23 cellular contexts compared by ENCODE assay signal in the genomic region with DNA sequence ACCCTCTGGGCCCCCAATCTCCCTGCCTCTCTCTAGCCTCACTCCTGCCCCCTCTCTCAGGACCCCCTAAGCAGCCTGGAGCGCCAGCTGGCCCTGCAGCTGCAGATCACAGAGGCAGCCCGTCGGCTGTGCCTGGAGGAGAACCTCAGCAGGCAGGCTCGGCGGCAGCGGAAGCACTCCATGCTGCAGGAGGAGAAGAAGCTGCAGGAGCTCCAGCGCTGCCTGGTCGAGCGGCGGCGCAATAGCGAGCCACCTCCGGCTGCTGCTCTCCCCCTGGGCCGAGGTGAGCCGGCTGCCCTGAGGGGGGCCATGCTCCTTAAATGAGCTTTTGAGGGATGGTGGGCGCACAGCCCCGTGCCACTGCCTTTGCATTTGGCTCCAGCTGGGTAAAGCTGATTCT. TPM values are rescaled to one million over a fixed set of nuclear protein-coding genes. Genes with fewer than 3 reads are reported as not detected.
DNase-seq lines count a peak whose midpoint lies in the region; ATAC-seq, FAIRE-seq and TF ChIP-seq lines count a peak whose summit lies in the region.
"Had no signal": no experiment of that assay in that cellular context is flagged by ENCODE, and none has a peak within 500 bp of the region (broad histone marks: within the 10 kb centered on the region; RNA-seq: fewer than 3 reads in every experiment).

No MANE protein-coding gene starts in this region.

- no peak for TF ChIP-seq RAD21 in K562 (CRISPR knock-in tag; conservative IDR thresholded peaks at IDR 0.05 in 1 of 2, IDR thresholded peaks at IDR 0.05 in 1 of 2)

- H3K4me3 ChIP-seq in K562 = no peak overlapping the region

- no peak overlapping the region for H3K27ac ChIP-seq in K562 (ENCODE audit: extremely low read depth, low read depth, low read length)
- H3K27ac ChIP-seq: 22Rv1, C4-2B had no signal

- under 1% methylated on average over 17 of the region's 17 CpGs for WGBS in K562 (ENCODE audit: insufficient coverage, low coverage, missing lambda C conversion rate)

- H3K9ac ChIP-seq in K562 (ENCODE audit: insufficient read depth in 1 of 2, low read depth in 2 of 2, low read length in 2 of 2) = peak overlapping the region in 1 of 2 experiments; percentile 29; a peak in 1 of 4 replicates

- intact Hi-C loops in K562 (cut with micrococcal nuclease) = no loop called here
- intact Hi-C loops in posterior vena cava (cut with DNase I) = no loop called here

- H3K36me3 ChIP-seq in K562 (ENCODE audit: control insufficient read depth, insufficient read depth, low read length) = no peaks in the 10 kb centered on the region

- DNase-seq in NCI-H1092 treated with DMSO at 0.1 percent for 48 hours (lab: John Stamatoyannopoulos, UW) (peak; percentile 49), NCI-H1092 (lab: John Stamatoyannopoulos, UW) (no peak), NCI-H510A (lab: John Stamatoyannopoulos, UW) (peak; percentile 15), K562 (ENCODE audit: extremely low read depth in 1 of 4, low spot score in 3 of 4) (peak in 1 of 4 experiments; percentile 14), posterior vena cava (ENCODE audit: low spot score) (peak; percentile 59), UCSD-AML1 (lab: John Stamatoyannopoulos, UW; ENCODE audit: unreplicated experiment) (no peak), NCI-H1694 treated with DMSO at 0.1 percent for 48 hours (lab: John Stamatoyannopoulos, UW) (no peak)
- DNase-seq in activated CD8-positive, alpha-beta memory T cell treated with anti-CD3 and anti-CD28 coated beads, Interleukin-2, amount 50 U/mL, for 48 hours = no peak
- DNase-seq: CD8-positive, alpha-beta memory T cell; EL; GF-D8; MM.1S; NCI-H1048; NCI-H1436 treated with DMSO at 0.1 percent for 48 hours; NCI-H2081; NCI-H446 had no signal

- POLR2A ChIA-PET in K562 (lab: Yijun Ruan, JAX) = interaction anchor here (0.6 to 1.5 kb wide), 4 partner anchors 16 to 420 kb away, joined by 3 to 7 read pairs (median 3); no protein-coding TSS in a partner anchor

- FAIRE-seq in K562 (lab: Jason Lieb, UNC) = no peak
- FAIRE-seq: GM19239 had no signal

- H3K4me2 ChIP-seq in K562 (ENCODE audit: insufficient read depth, low read length) = no peak overlapping the region

- peak; percentile 42; the same call in 2 of the 3 replicates for ATAC-seq in K562
- ATAC-seq: Panc1 had no signal

- H3K4me1 ChIP-seq in K562 (replicated peaks in 1 of 2; ENCODE audit: control insufficient read depth in 2 of 2, insufficient read depth in 2 of 2, low read length in 2 of 2) = peaks cover 0 to 16% of the 10 kb centered on the region in 2 experiments; a peak in 1 of 5 replicates

- no peaks in the 10 kb centered on the region for H3K9me1 ChIP-seq in K562 (ENCODE audit: control insufficient read depth, insufficient read depth, low read length)

- H3K9me3 ChIP-seq in K562 (replicated peaks; ENCODE audit: control insufficient read depth, insufficient read depth, low read depth, low read length) = no peaks in the 10 kb centered on the region

- TF ChIP-seq CTCF in K562 (IDR thresholded peaks at IDR 0.05 in 2 of 3, conservative IDR thresholded peaks at IDR 0.05 in 1 of 3; ENCODE audit: insufficient read depth in 2 of 3, low read depth in 1 of 3, low read length in 3 of 3) = 0 out of 6 replicates have a peak, but pooled peaks of 1 of the 3 experiments have one; percentile 17

- H3K27me3 ChIP-seq in K562 (ENCODE audit: control insufficient read depth in 2 of 2, insufficient read depth in 2 of 2, low read length in 2 of 2) = peaks cover 47 to 83% of the 10 kb centered on the region in 2 experiments

- H2AFZ ChIP-seq in K562 (ENCODE audit: low read depth, low read length) = no peak overlapping the region

- TF ChIP-seq EP300 in K562 (IDR thresholded peaks at IDR 0.05; ENCODE audit: low read length) = no peak

- H4K20me1 ChIP-seq in K562 (replicated peaks; ENCODE audit: control insufficient read depth, insufficient read depth, low read length) = peaks cover 17% of the 10 kb centered on the region

- TF ChIP-seq POLR2A in K562 (conservative IDR thresholded peaks at IDR 0.05) = no peak

- in situ Hi-C loops in K562 (cut with MboI) = no loop called here

- CTCF ChIA-PET in K562 (lab: Yijun Ruan, JAX; ENCODE audit: low intra/inter-chr PET ratio) = no interaction called here

- BruUV-seq in K562 (replicated peaks; lab: Mats Ljungman, UMichigan) = no TSS peak

- H3K79me2 ChIP-seq in K562 (ENCODE audit: control insufficient read depth, insufficient read depth, low read length) = no peaks in the 10 kb centered on the region

TF ChIP-seq in K562, 482 proteins besides CTCF, POLR2A, EP300 and RAD21 (continues in another document):
- TF ChIP-seq JUN (IDR thresholded peaks at IDR 0.05; ENCODE audit: borderline replicate concordance, low read depth, low read length) = no peak
- no peak for TF ChIP-seq JUN (CRISPR knock-in tag; IDR thresholded peaks at IDR 0.05; ENCODE audit: borderline replicate concordance)
- no peak for TF ChIP-seq POU5F1 (IDR thresholded peaks at IDR 0.05; ENCODE audit: borderline replicate concordance, low read depth, low read length, partially characterized antibody)
- no peak for TF ChIP-seq ZBTB5 (IDR thresholded peaks at IDR 0.05)
- no peak for TF ChIP-seq MYC (IDR thresholded peaks at IDR 0.05; ENCODE audit: low read depth, low read length)
- no peak for TF ChIP-seq MYC (CRISPR knock-in tag; IDR thresholded peaks at IDR 0.05; ENCODE audit: borderline replicate concordance, low read depth)
- TF ChIP-seq XRCC5 (IDR thresholded peaks at IDR 0.05; ENCODE audit: low read depth, low read length) = no peak
- TF ChIP-seq SP2 (IDR thresholded peaks at IDR 0.05; ENCODE audit: extremely low read depth, low read depth, low read length, poor library complexity, severe bottlenecking) = no peak

RNA-seq across cellular contexts. Expression of gene INAVA, which starts 6.2 kb away (rescaled TPM):
- total RNA-seq in K562 (2011; cell fraction: chromatin; rRNA removed; ENCODE audit: low replicate concordance) = not detected in 2 replicates
- total RNA-seq in K562 (2011; cell fraction: nucleolus; rRNA removed) = not detected in 2 replicates
- not detected in 2 replicates for total RNA-seq in K562 (2011; cell fraction: nucleoplasm; rRNA removed)
- total RNA-seq in K562 (2014; rRNA removed) = not detected in 2 replicates
- not detected in 2 replicates for total RNA-seq in K562 (2014; rRNA removed; fragmentation: Illumina TruSeq; extraction: Trizol)
- not detected in 2 replicates for total RNA-seq in K562 (2015; rRNA removed; fragmentation: Illumina TruSeq; extraction: Trizol)
- 0.09 TPM in 1 of 2 replicates, not detected in the other for total RNA-seq in K562 (2021)
- not detected in 2 replicates for polyA plus RNA-seq in K562 (2011; rRNA removed)
- not detected in 2 replicates for polyA plus RNA-seq in K562 (2011; cell fraction: cytosol; rRNA removed)
- polyA plus RNA-seq in K562 (2011; cell fraction: nucleus; rRNA removed) = not detected in 2 replicates
- not detected in 2 replicates for polyA plus RNA-seq in K562 (2012)
- not detected in 2 replicates for polyA plus RNA-seq in K562 (2014; fragmentation: Illumina TruSeq; extraction: Trizol)
- not detected for polyA plus RNA-seq in K562 (2014; fragmentation: Nextera tagmentation; extraction: Ambion mirVana)
- polyA plus RNA-seq in K562 (2014; rRNA removed) = not detected in 2 replicates
- polyA minus RNA-seq in K562 (2011; rRNA and poly(A)+ RNA removed) = not detected in 2 replicates
- polyA minus RNA-seq in K562 (2011; cell fraction: cytosol; rRNA and poly(A)+ RNA removed) = not detected in 2 replicates
- not detected in 2 replicates for polyA minus RNA-seq in K562 (2011; cell fraction: nucleus; rRNA and poly(A)+ RNA removed)
- under 1 TPM; 0.29 to 0.51 TPM for total RNA-seq in posterior vena cava

RNA-seq across cellular contexts. Expression of gene GPR25, which starts 28.1 kb away (rescaled TPM):
- total RNA-seq in K562 (2011; cell fraction: chromatin; rRNA removed; ENCODE audit: low replicate concordance) = not detected in 2 replicates
- not detected in 2 replicates for total RNA-seq in K562 (2011; cell fraction: nucleolus; rRNA removed)
- total RNA-seq in K562 (2011; cell fraction: nucleoplasm; rRNA removed) = not detected in 2 replicates
- total RNA-seq in K562 (2014; rRNA removed) (not detected in 2 replicates), K562 (2014; rRNA removed; fragmentation: Illumina TruSeq; extraction: Trizol) (not detected in 2 replicates), K562 (2015; rRNA removed; fragmentation: Illumina TruSeq; extraction: Trizol) (not detected in 2 replicates), K562 (2021) (not detected in 2 replicates), posterior vena cava (not detected)
- polyA plus RNA-seq in K562 (2011; rRNA removed) (not detected in 2 replicates), K562 (2014; fragmentation: Illumina TruSeq; extraction: Trizol) (not detected in 2 replicates), K562 (2014; fragmentation: Nextera tagmentation; extraction: Ambion mirVana) (not detected), K562 (2014; rRNA removed) (not detected in 2 replicates)
- not detected in 2 replicates for polyA plus RNA-seq in K562 (2011; cell fraction: cytosol; rRNA removed)
- polyA plus RNA-seq in K562 (2011; cell fraction: nucleus; rRNA removed) = not detected in 2 replicates
- polyA plus RNA-seq in K562 (2012) = not detected in 2 replicates
- polyA minus RNA-seq in K562 (2011; rRNA and poly(A)+ RNA removed) = not detected in 2 replicates
- not detected in 2 replicates for polyA minus RNA-seq in K562 (2011; cell fraction: cytosol; rRNA and poly(A)+ RNA removed)
- not detected in 2 replicates for polyA minus RNA-seq in K562 (2011; cell fraction: nucleus; rRNA and poly(A)+ RNA removed)
- total RNA-seq: H4, LHCN-M2 had no signal
- polyA plus RNA-seq: AG04450 had no signal

Comparison
In these comparisons a context has a peak if more than half of its experiments do, and no peak if none do; other contexts are left out.
1. DNase-seq: peak in NCI-H1092 treated with DMSO at 0.1 percent for 48 hours (single experiment), NCI-H510A (single experiment) and posterior vena cava (single experiment); none in NCI-H1092 (single experiment), UCSD-AML1 (single experiment), activated CD8-positive, alpha-beta memory T cell treated with anti-CD3 and anti-CD28 coated beads, Interleukin-2, amount 50 U/mL, for 48 hours (single experiment) and NCI-H1694 treated with DMSO at 0.1 percent for 48 hours (single experiment).